In genomic region chr3:33936921-33937210, GRCh38 we compare ENCODE assay signal across 1 cellular context.
TF ChIP-seq lines count a peak whose summit lies in the region.

No MANE protein-coding gene starts in this region.

TF ChIP-seq in K562, 482 proteins besides CTCF, POLR2A, EP300 and RAD21 (continued from another document):
- TF ChIP-seq, protein P1, sequence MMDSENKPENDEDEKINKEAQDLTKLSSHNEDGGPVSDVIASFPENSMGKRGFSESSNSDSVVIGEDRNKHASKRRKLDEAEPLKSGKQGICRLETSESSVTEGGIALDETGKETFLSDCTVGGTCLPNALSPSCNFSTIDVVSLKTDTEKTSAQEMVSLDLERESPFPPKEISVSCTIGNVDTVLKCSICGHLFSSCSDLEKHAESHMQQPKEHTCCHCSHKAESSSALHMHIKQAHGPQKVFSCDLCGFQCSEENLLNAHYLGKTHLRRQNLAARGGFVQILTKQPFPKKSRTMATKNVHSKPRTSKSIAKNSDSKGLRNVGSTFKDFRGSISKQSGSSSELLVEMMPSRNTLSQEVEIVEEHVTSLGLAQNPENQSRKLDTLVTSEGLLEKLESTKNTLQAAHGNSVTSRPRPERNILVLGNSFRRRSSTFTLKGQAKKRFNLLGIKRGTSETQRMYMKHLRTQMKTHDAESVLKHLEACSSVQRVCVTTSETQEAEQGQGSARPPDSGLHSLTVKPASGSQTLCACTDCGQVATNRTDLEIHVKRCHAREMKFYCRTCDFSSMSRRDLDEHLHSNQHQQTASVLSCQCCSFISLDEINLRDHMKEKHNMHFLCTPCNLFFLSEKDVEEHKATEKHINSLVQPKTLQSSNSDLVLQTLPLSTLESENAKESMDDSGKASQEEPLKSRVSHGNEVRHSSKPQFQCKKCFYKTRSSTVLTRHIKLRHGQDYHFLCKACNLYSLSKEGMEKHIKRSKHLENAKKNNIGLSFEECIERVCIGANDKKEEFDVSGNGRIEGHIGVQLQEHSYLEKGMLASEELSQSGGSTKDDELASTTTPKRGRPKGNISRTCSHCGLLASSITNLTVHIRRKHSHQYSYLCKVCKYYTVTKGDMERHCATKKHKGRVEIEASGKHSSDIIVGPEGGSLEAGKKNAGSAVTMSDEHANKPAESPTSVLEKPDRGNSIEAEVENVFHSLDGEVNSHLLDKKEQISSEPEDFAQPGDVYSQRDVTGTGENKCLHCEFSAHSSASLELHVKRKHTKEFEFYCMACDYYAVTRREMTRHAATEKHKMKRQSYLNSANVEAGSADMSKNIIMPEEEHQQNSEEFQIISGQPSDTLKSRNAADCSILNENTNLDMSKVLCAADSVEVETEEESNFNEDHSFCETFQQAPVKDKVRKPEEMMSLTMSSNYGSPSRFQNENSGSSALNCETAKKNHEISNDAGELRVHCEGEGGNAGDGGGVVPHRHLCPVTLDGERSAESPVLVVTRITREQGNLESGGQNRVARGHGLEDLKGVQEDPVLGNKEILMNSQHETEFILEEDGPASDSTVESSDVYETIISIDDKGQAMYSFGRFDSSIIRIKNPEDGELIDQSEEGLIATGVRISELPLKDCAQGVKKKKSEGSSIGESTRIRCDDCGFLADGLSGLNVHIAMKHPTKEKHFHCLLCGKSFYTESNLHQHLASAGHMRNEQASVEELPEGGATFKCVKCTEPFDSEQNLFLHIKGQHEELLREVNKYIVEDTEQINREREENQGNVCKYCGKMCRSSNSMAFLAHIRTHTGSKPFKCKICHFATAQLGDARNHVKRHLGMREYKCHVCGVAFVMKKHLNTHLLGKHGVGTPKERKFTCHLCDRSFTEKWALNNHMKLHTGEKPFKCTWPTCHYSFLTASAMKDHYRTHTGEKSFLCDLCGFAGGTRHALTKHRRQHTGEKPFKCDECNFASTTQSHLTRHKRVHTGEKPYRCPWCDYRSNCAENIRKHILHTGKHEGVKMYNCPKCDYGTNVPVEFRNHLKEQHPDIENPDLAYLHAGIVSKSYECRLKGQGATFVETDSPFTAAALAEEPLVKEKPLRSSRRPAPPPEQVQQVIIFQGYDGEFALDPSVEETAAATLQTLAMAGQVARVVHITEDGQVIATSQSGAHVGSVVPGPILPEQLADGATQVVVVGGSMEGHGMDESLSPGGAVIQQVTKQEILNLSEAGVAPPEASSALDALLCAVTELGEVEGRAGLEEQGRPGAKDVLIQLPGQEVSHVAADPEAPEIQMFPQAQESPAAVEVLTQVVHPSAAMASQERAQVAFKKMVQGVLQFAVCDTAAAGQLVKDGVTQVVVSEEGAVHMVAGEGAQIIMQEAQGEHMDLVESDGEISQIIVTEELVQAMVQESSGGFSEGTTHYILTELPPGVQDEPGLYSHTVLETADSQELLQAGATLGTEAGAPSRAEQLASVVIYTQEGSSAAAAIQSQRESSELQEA (IDR thresholded peaks at IDR 0.05; ENCODE audit: low read depth), result no peak
- TF ChIP-seq MEF2D (tag; conservative IDR thresholded peaks at IDR 0.05; ENCODE audit: low read depth), result no peak
- no peak for TF ChIP-seq FOXA3 (CRISPR knock-in tag; conservative IDR thresholded peaks at IDR 0.05 in 1 of 2, IDR thresholded peaks at IDR 0.05 in 1 of 2)
- no peak; the same call in 1 of the 2 replicates for TF ChIP-seq HCFC1 (IDR thresholded peaks at IDR 0.05; ENCODE audit: low read depth, low read length)
- no peak for TF ChIP-seq RNF2 (IDR thresholded peaks at IDR 0.05)
- TF ChIP-seq CSDE1 (IDR thresholded peaks at IDR 0.05), result no peak
- no peak for TF ChIP-seq MBD2 (IDR thresholded peaks at IDR 0.05; ENCODE audit: borderline replicate concordance, low read depth)
